ENCODE assay signal across 8 cellular contexts in the genomic region with DNA sequence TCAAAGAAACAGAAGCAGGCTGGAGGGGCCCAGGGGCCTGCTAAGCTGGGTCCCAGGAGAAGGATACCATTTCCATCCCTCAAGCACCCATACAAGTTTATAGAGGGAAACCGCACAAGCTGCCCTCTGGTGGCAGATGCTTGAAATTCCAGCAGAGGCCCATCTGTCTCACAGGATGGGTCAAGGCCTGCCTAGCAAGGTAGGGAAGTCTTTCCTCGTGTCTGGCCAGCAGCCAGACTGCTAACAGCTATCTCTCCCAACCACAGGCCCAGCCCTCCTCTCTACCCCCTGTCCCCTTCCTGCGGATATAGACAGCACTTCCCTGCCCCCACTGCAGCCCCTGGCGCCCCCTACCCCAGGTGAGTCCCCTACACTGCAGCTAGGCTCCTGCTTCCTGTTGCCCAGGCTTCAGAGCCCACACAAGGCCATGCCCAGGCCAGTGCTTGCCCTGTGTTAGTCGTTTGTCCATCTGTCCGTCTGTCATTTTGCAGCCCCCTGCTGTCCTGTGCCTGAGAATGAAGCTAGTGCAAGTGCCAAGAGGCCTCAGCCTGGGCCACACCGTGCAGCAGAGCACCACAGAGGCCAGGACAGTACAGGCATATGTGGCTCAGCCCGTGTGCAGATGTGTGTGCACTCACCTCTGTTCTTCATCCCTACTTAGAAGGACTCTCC. TPM values are rescaled to one million over a fixed set of nuclear protein-coding genes. Genes with fewer than 3 reads are reported as not detected.
DNase-seq lines count a peak whose midpoint lies in the region; ATAC-seq and TF ChIP-seq lines count a peak whose summit lies in the region.

No MANE protein-coding gene starts in this region.

- H3K9me3 ChIP-seq in BLaER1 (no peaks in the 10 kb centered on the region), ascending aorta (no peaks in the 10 kb centered on the region), right cardiac atrium (ENCODE audit: control insufficient read depth, low read length) (no peaks in the 10 kb centered on the region)

- H3K27ac ChIP-seq in BLaER1 = no peak overlapping the region
- no peak overlapping the region for H3K27ac ChIP-seq in ascending aorta
- no peak overlapping the region for H3K27ac ChIP-seq in right cardiac atrium (ENCODE audit: low read length)

- 25% methylated on average over 8 of the region's 8 CpGs for WGBS in right cardiac atrium

- H3K4me3 ChIP-seq in BLaER1 = no peak overlapping the region
- no peak overlapping the region for H3K4me3 ChIP-seq in ascending aorta
- no peak overlapping the region for H3K4me3 ChIP-seq in right cardiac atrium (ENCODE audit: low read length)
- H3K4me3 ChIP-seq in skeletal muscle cell (ENCODE audit: low read depth, low read length) = no peak overlapping the region

- H3K9ac ChIP-seq in BLaER1 = no peak overlapping the region

- DNase-seq in SKM-1 (lab: John Stamatoyannopoulos, UW; ENCODE audit: unreplicated experiment) = peak; percentile 77
- no peak for DNase-seq in ascending aorta (ENCODE audit: low spot score in 2 of 2)
- DNase-seq in right cardiac atrium = peak; percentile 57 to 83 (median 76)
- peak; percentile 27 for DNase-seq in skeletal muscle cell (ENCODE audit: low read depth)

- peak overlapping the region; percentile 11 for H3K4me2 ChIP-seq in BLaER1

- ATAC-seq in GM19324 (IDR thresholded peaks at IDR 0.05; ENCODE audit: low FRiP score, unreplicated experiment) (peak; percentile 42), right cardiac atrium (peak; percentile 55 to 66), HG03521 (IDR thresholded peaks at IDR 0.05; ENCODE audit: unreplicated experiment) (no peak)

- H3K4me1 ChIP-seq in BLaER1 (peaks cover 61% of the 10 kb centered on the region), ascending aorta (no peaks in the 10 kb centered on the region), right cardiac atrium (ENCODE audit: control insufficient read depth, insufficient read depth, low read length) (peaks cover 2% of the 10 kb centered on the region)

- peaks cover 78% of the 10 kb centered on the region for H3K36me3 ChIP-seq in BLaER1
- peaks cover 14 to 43% of the 10 kb centered on the region in 2 donors for H3K36me3 ChIP-seq in ascending aorta

- H3K27me3 ChIP-seq in BLaER1 (no peaks in the 10 kb centered on the region), ascending aorta (no peaks in the 10 kb centered on the region), right cardiac atrium (ENCODE audit: control insufficient read depth, insufficient read depth) (no peaks in the 10 kb centered on the region)

- peaks cover 100% of the 10 kb centered on the region for H4K20me1 ChIP-seq in BLaER1

- intact Hi-C loops in ascending aorta (cut with DNase I) = loop anchor here (1.0 to 2.0 kb wide), 2 partner anchors 38 to 101 kb away; no protein-coding TSS in a partner anchor
- intact Hi-C loops in right cardiac atrium (cut with DNase I) = loop anchor here (5.0 to 10.0 kb wide), 2 partner anchors 38 to 96 kb away; no protein-coding TSS in a partner anchor

- TF ChIP-seq CTCF in LNCAP (IDR thresholded peaks at IDR 0.05) (peak; percentile 84), ascending aorta (IDR thresholded peaks at IDR 0.05) (peak; percentile 61 to 72 (median 62))

RNA-seq across cellular contexts. Expression of a gene that starts 26.2 kb away (rescaled TPM):
- total RNA-seq in ascending aorta (12.1 TPM), right cardiac atrium (1 to 10 TPM; 1.3 to 4.0 (median 3.4) TPM)
- polyA plus RNA-seq in right cardiac atrium = 4.4 TPM

RNA-seq across cellular contexts. Expression of a gene that starts 36.1 kb away (rescaled TPM):
- 144 TPM for total RNA-seq in ascending aorta
- 100 to 1,000 TPM; 459 to 523 (median 498) TPM for total RNA-seq in right cardiac atrium
- 698 TPM for polyA plus RNA-seq in right cardiac atrium

Comparison
In these comparisons a context has a peak if more than half of its experiments do, and no peak if none do; other contexts are left out.
1. DNase-seq: peak in SKM-1 (single experiment), right cardiac atrium (3 of 3) and skeletal muscle cell (single experiment); none in ascending aorta (0 of 2).